In the genomic region with DNA sequence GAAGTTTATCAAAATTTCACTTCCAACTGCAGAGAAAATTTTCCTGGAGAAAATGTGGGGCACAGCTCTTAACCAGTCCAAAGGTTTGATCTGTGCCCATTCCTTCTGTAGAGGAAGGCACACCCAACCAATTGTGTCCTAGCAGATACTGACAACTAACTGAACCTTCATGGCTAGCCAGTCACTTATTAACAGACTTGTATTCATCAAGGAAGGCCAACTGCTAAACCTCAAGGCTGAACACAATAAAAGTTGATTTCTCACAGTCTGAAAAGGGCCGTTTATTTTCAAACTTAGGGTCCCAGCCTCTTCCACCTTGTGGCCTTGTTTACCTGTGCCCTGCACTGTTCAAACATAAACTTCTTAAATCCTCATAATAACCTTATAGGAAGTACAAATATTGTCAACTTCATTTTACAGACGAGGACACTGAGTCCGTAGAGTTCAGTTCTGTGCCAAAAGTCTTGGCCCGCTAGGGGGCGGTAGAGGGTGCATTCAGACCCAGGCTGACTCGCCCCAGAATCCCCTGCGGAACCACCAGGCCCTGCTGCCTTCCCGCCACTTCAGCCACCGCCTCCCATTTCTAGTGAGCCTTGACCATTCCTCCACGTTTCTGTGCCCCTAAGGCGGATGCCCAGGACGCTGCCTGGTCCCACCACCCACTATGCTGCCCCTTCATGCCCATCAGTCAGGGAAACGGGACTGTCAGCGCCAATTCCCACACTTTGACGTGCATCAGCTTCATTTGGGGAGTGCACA, we compare ENCODE assay signal across 12 cellular contexts.
A peak's percentile ranks its signal among the peaks of the same experiment; 100 is the strongest.
DNase-seq lines count a peak whose midpoint lies in the region; ATAC-seq and TF ChIP-seq lines count a peak whose summit lies in the region.
"Had no signal": no experiment of that assay in that cellular context is flagged by ENCODE, and none has a peak within 500 bp of the region (broad histone marks: within the 10 kb centered on the region; RNA-seq: fewer than 3 reads in every experiment).

No MANE protein-coding gene starts in this region.

- TF ChIP-seq CTCF in 22Rv1 (IDR thresholded peaks at IDR 0.05) = peak; percentile 79
- TF ChIP-seq CTCF in DND-41 (IDR thresholded peaks at IDR 0.05; ENCODE audit: borderline replicate concordance, extremely low read depth, low read length, poor library complexity, severe bottlenecking) = peak; percentile 58
- TF ChIP-seq CTCF in RWPE2 (IDR thresholded peaks at IDR 0.05; ENCODE audit: poor library complexity, severe bottlenecking) = peak; percentile 18

- H3K27ac ChIP-seq in 22Rv1 = no peak overlapping the region
- H3K27ac ChIP-seq in DND-41 (ENCODE audit: low read length) = no peak overlapping the region
- no peak overlapping the region for H3K27ac ChIP-seq in RWPE2 (ENCODE audit: poor library complexity, severe bottlenecking)

- ATAC-seq in DND-41 (ENCODE audit: insufficient read depth, low read depth) = no peak
- ATAC-seq in RWPE2 (ENCODE audit: low read depth) = no peak
- no peak for ATAC-seq in GM21423 (IDR thresholded peaks at IDR 0.05; ENCODE audit: unreplicated experiment)
- ATAC-seq in HG03571 (IDR thresholded peaks at IDR 0.05; ENCODE audit: unreplicated experiment) = no peak
- no peak for ATAC-seq in HG02610 (IDR thresholded peaks at IDR 0.05; ENCODE audit: unreplicated experiment)
- ATAC-seq: T-cell had no signal

- no peak overlapping the region for H2AFZ ChIP-seq in DND-41 (ENCODE audit: low read depth, low read length)

- H3K9me3 ChIP-seq in DND-41 (ENCODE audit: insufficient read depth, low read length, severe bottlenecking) (no peaks in the 10 kb centered on the region), RWPE2 (ENCODE audit: severe bottlenecking) (no peaks in the 10 kb centered on the region)

- no peaks in the 10 kb centered on the region for H4K20me1 ChIP-seq in DND-41 (ENCODE audit: insufficient read depth, low read length)

- H3K36me3 ChIP-seq in DND-41 (ENCODE audit: insufficient read depth, low read length) (no peaks in the 10 kb centered on the region), RWPE2 (ENCODE audit: low read depth) (no peaks in the 10 kb centered on the region)

- DNase-seq in DND-41 (peak; percentile 27), RWPE2 (ENCODE audit: low spot score) (no peak), iPS-NIHi11 (ENCODE audit: low spot score) (peak; percentile 88), NCI-H2171 treated with DMSO at 0.1 percent for 48 hours (lab: John Stamatoyannopoulos, UW) (no peak)
- DNase-seq: aorta, HCEC 1CT, MV-4-11 had no signal

- H3K27me3 ChIP-seq in DND-41 (ENCODE audit: insufficient read depth, low read length, poor library complexity) = peaks cover 12% of the 10 kb centered on the region
- no peaks in the 10 kb centered on the region for H3K27me3 ChIP-seq in RWPE2 (ENCODE audit: insufficient read depth, poor library complexity, severe bottlenecking)

- no peaks in the 10 kb centered on the region for H3K4me1 ChIP-seq in DND-41 (ENCODE audit: insufficient read depth, low read length)
- peaks cover 12% of the 10 kb centered on the region for H3K4me1 ChIP-seq in RWPE2 (ENCODE audit: insufficient read depth, poor library complexity, severe bottlenecking)

- no peak overlapping the region for H3K4me3 ChIP-seq in DND-41 (ENCODE audit: low read depth in 1 of 2, low read length in 2 of 2)
- no peak overlapping the region for H3K4me3 ChIP-seq in RWPE2 (ENCODE audit: severe bottlenecking)

- H3K9ac ChIP-seq in DND-41 (ENCODE audit: low read depth, low read length) = no peak overlapping the region

- H3K79me2 ChIP-seq in DND-41 (ENCODE audit: insufficient read depth, low read length) = no peaks in the 10 kb centered on the region

- H3K4me2 ChIP-seq in DND-41 (ENCODE audit: insufficient read depth, low read length) = no peak overlapping the region

Comparison
In these comparisons a context has a peak if more than half of its experiments do, and no peak if none do; other contexts are left out.
1. CTCF ChIP-seq: peak in every context shown above with its lines; median percentile 79 in 22Rv1; 58 in DND-41; 18 in RWPE2.
2. DNase-seq: peak in DND-41 (single experiment) and iPS-NIHi11 (single experiment); none in RWPE2 (single experiment) and NCI-H2171 treated with DMSO at 0.1 percent for 48 hours (single experiment).